Comparison of ENCODE assay signal across 11 cellular contexts in the genomic region with DNA sequence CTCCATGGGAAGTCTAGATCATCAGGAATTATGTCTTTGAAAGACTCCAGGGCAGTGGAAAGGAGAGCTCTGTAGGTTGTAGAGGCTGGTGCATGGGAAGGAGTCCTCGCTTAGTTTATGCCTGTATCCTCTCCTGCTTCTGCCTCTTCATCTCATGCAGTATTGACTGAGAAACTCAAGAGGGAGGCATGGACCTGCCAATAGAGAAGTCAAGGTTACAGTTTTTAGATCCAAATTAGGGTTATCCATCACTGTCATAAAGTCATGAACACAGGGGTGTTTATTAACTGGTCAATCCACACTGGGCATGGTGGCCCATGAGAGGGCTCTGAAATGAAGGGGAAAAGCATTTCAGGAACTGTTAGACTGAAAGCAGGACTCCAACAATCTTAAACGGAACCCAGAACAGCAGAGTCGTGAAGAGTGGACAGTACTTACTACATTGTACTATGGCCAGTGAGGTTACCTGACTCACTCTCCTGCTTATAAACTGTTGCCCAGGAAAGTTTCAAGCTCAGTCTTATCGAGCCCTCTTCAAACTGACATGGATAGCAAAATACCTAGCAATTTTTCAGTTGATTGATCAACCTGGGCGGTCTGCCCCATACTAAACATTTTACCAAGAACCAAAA. TPM values are rescaled to one million over a fixed set of nuclear protein-coding genes. Genes with fewer than 3 reads are reported as not detected.
DNase-seq lines count a peak whose midpoint lies in the region; ATAC-seq and TF ChIP-seq lines count a peak whose summit lies in the region.
"Had no signal": no experiment of that assay in that cellular context is flagged by ENCODE, and none has a peak within 500 bp of the region (broad histone marks: within the 10 kb centered on the region; RNA-seq: fewer than 3 reads in every experiment).

No MANE protein-coding gene starts in this region.

- no peak overlapping the region for H3K4me3 ChIP-seq in OCI-LY3 (ENCODE audit: low read length)
- H3K4me3 ChIP-seq in parathyroid adenoma (ENCODE audit: low read depth, low read length): no peak overlapping the region
- H3K4me3 ChIP-seq: lung had no signal

- H3K9ac ChIP-seq in OCI-LY3 (ENCODE audit: low read length) (no peak overlapping the region), parathyroid adenoma (no peak overlapping the region)

- no peak overlapping the region for H3K4me3 Mint-ChIP-seq in activated CD4-positive, alpha-beta T cell treated with anti-CD3 and anti-CD28 coated beads for 36 hours
- H3K4me3 Mint-ChIP-seq: central memory CD8-positive, alpha-beta T cell had no signal

- H3K4me1 ChIP-seq in OCI-LY3 (ENCODE audit: low read length) (peaks cover 35% of the 10 kb centered on the region), parathyroid adenoma (no peaks in the 10 kb centered on the region)

- H3K4me1 Mint-ChIP-seq in activated CD4-positive, alpha-beta T cell treated with anti-CD3 and anti-CD28 coated beads for 36 hours: peaks cover 13% of the 10 kb centered on the region
- H3K4me1 Mint-ChIP-seq: central memory CD8-positive, alpha-beta T cell had no signal

- H3K4me2 ChIP-seq in OCI-LY3 (ENCODE audit: low read length): no peak overlapping the region
- no peak overlapping the region for H3K4me2 ChIP-seq in parathyroid adenoma (ENCODE audit: low read length)

- CTCF ChIA-PET in activated CD4-positive, alpha-beta T cell treated with anti-CD3 and anti-CD28 coated beads for 36 hours (lab: Charles Lee): interaction anchor here (0.7 to 1.5 kb wide), 4 partner anchors 10 to 231 kb away, joined by 3 to 6 read pairs (median 4); no protein-coding TSS in a partner anchor

- no peak overlapping the region for H2AFZ ChIP-seq in OCI-LY3 (ENCODE audit: low read depth, low read length)
- H2AFZ ChIP-seq in parathyroid adenoma: no peak overlapping the region

- no peaks in the 10 kb centered on the region for H3K27me3 ChIP-seq in OCI-LY3 (ENCODE audit: low read depth, low read length)
- H3K27me3 ChIP-seq in parathyroid adenoma (ENCODE audit: control insufficient read depth, insufficient read depth, low read length): no peaks in the 10 kb centered on the region

- H3K36me3 ChIP-seq in OCI-LY3 (replicated peaks; ENCODE audit: low read depth, low read length): peaks cover 8% of the 10 kb centered on the region
- H3K36me3 ChIP-seq in parathyroid adenoma (ENCODE audit: control insufficient read depth, insufficient read depth, low read length): no peaks in the 10 kb centered on the region

- peak; percentile 42 for ATAC-seq in activated CD4-positive, alpha-beta T cell treated with anti-CD3 and anti-CD28 coated beads for 36 hours
- ATAC-seq in HG02623 (IDR thresholded peaks at IDR 0.05; ENCODE audit: unreplicated experiment): peak; percentile 85
- ATAC-seq in HG03175 (IDR thresholded peaks at IDR 0.05; ENCODE audit: unreplicated experiment): no peak
- ATAC-seq in HG03039 (IDR thresholded peaks at IDR 0.05; ENCODE audit: unreplicated experiment): no peak

- TF ChIP-seq CTCF in OCI-LY3 (IDR thresholded peaks at IDR 0.05; ENCODE audit: low read depth, low read length) (peak; percentile 76), parathyroid adenoma (IDR thresholded peaks at IDR 0.05) (peak; percentile 26)

- POLR2A ChIA-PET in activated CD4-positive, alpha-beta T cell treated with anti-CD3 and anti-CD28 coated beads for 36 hours (lab: Charles Lee): no interaction called here

- no peak overlapping the region for H3K27ac Mint-ChIP-seq in activated CD4-positive, alpha-beta T cell treated with anti-CD3 and anti-CD28 coated beads for 36 hours

- no peak for DNase-seq in activated CD4-positive, alpha-beta T cell treated with anti-CD3 and anti-CD28 coated beads for 36 hours
- DNase-seq in activated CD4-positive, alpha-beta T cell treated with anti-CD3 and anti-CD28 coated beads for 1 hour: no peak
- no peak for DNase-seq in NCI-H187 (lab: John Stamatoyannopoulos, UW)
- DNase-seq: T-helper 9 cell had no signal

- intact Hi-C loops in activated CD4-positive, alpha-beta T cell treated with anti-CD3 and anti-CD28 coated beads for 36 hours (cut with DNase I, micrococcal nuclease): no loop called here

- no peaks in the 10 kb centered on the region for H4K20me1 ChIP-seq in OCI-LY3 (ENCODE audit: insufficient read depth, low read length)

- H3K27me3 Mint-ChIP-seq in activated CD4-positive, alpha-beta T cell treated with anti-CD3 and anti-CD28 coated beads for 36 hours: peaks cover 9% of the 10 kb centered on the region

- H3K79me2 ChIP-seq in OCI-LY3 (ENCODE audit: low read length) (no peaks in the 10 kb centered on the region), parathyroid adenoma (no peaks in the 10 kb centered on the region)

- H3K27ac ChIP-seq in OCI-LY3 (ENCODE audit: low read length) (no peak overlapping the region), parathyroid adenoma (no peak overlapping the region)

- H3K9me3 Mint-ChIP-seq in activated CD4-positive, alpha-beta T cell treated with anti-CD3 and anti-CD28 coated beads for 36 hours (ENCODE audit: low read depth): peaks cover 11% of the 10 kb centered on the region

- H3K9me3 ChIP-seq in OCI-LY3 (ENCODE audit: insufficient read depth, low read length) (peaks cover 9% of the 10 kb centered on the region; the same call in 1 of the 2 replicates), parathyroid adenoma (ENCODE audit: control insufficient read depth, low read length) (no peaks in the 10 kb centered on the region)

- peaks cover 3% of the 10 kb centered on the region for H3K36me3 Mint-ChIP-seq in activated CD4-positive, alpha-beta T cell treated with anti-CD3 and anti-CD28 coated beads for 36 hours (ENCODE audit: low read depth)

RNA-seq across cellular contexts. Expression of a gene that starts 30.1 kb away (rescaled TPM):
- 10 to 100 TPM; 27.9 to 46.3 TPM for total RNA-seq in activated CD4-positive, alpha-beta T cell treated with anti-CD3 and anti-CD28 coated beads for 36 hours

RNA-seq across cellular contexts. Expression of a gene that starts 53.7 kb away (rescaled TPM):
- 10 to 100 TPM; 30.4 to 41.5 TPM for total RNA-seq in activated CD4-positive, alpha-beta T cell treated with anti-CD3 and anti-CD28 coated beads for 36 hours

Comparison
In these comparisons a context has a peak if more than half of its experiments do, and no peak if none do; other contexts are left out.
1. ATAC-seq: peak in activated CD4-positive, alpha-beta T cell treated with anti-CD3 and anti-CD28 coated beads for 36 hours (single experiment) and HG02623 (single experiment); none in HG03175 (single experiment) and HG03039 (single experiment).